Comparison of ENCODE assay signal across 10 cellular contexts in genomic region chr1:12345350-12346217, GRCh38.
DNase-seq lines count a peak whose midpoint lies in the region; ATAC-seq and TF ChIP-seq lines count a peak whose summit lies in the region.
"Had no signal": no experiment of that assay in that cellular context is flagged by ENCODE, and none has a peak within 500 bp of the region (broad histone marks: within the 10 kb centered on the region; RNA-seq: fewer than 3 reads in every experiment).

No MANE protein-coding gene starts in this region.

- H3K27me3 ChIP-seq in CD4-positive, alpha-beta memory T cell (ENCODE audit: insufficient read depth, low read length): no peaks in the 10 kb centered on the region
- no peaks in the 10 kb centered on the region for H3K27me3 ChIP-seq in MM.1S (replicated peaks; ENCODE audit: insufficient read depth, low read length)
- no peaks in the 10 kb centered on the region for H3K27me3 ChIP-seq in ascending aorta

- peak overlapping the region; percentile 90 to 98 (median 97) for H3K27ac Mint-ChIP-seq in CD4-positive, alpha-beta memory T cell
- H3K27ac Mint-ChIP-seq in nephron: peak overlapping the region; percentile 85 to 96 (median 88)
- H3K27ac Mint-ChIP-seq: endodermal cell had no signal

- POLR2A ChIA-PET in CD4-positive, alpha-beta memory T cell (lab: Charles Lee; ENCODE audit: partially characterized antibody): interaction anchor here (0.6 to 1.6 kb wide), 9 partner anchors 35 to 275 kb away, joined by 3 to 12 read pairs (median 4); no protein-coding TSS in a partner anchor

- TF ChIP-seq CTCF in MM.1S (IDR thresholded peaks at IDR 0.05; ENCODE audit: low read length) (no peak), ascending aorta (IDR thresholded peaks at IDR 0.05) (no peak), nephron (IDR thresholded peaks at IDR 0.05; ENCODE audit: unreplicated experiment in 3 of 3) (no peak)

- H3K9me3 ChIP-seq in CD4-positive, alpha-beta memory T cell (ENCODE audit: control insufficient read depth in 1 of 2, low read length in 2 of 2): no peaks in the 10 kb centered on the region
- H3K9me3 ChIP-seq in MM.1S (replicated peaks; ENCODE audit: insufficient read depth, low read length) (no peaks in the 10 kb centered on the region), ascending aorta (no peaks in the 10 kb centered on the region)

- H3K9me2 ChIP-seq in MM.1S (replicated peaks; ENCODE audit: insufficient read depth, low read length): no peaks in the 10 kb centered on the region

- H3K9ac ChIP-seq in MM.1S (ENCODE audit: low read length): no peak overlapping the region

- no peak for ATAC-seq in GM18873 (IDR thresholded peaks at IDR 0.05; ENCODE audit: low FRiP score, unreplicated experiment)
- ATAC-seq in GM18498 (IDR thresholded peaks at IDR 0.05; ENCODE audit: unreplicated experiment): no peak

- peak overlapping the region in 1 of 2 donors; percentile 1 for H3K4me3 ChIP-seq in CD4-positive, alpha-beta memory T cell (ENCODE audit: low read length in 2 of 2)
- H3K4me3 ChIP-seq in MM.1S (ENCODE audit: low read length) (no peak overlapping the region), ascending aorta (no peak overlapping the region)

- H3K4me3 Mint-ChIP-seq in CD4-positive, alpha-beta memory T cell: peak overlapping the region; percentile 78 to 91 (median 84)
- H3K4me3 Mint-ChIP-seq in nephron: no peak overlapping the region
- H3K4me3 Mint-ChIP-seq: endodermal cell had no signal

- peaks cover 11% of the 10 kb centered on the region for H3F3A ChIP-seq in MM.1S (ENCODE audit: insufficient read depth, low read length)

- H4K20me1 ChIP-seq in MM.1S (ENCODE audit: insufficient read depth, low read length): no peaks in the 10 kb centered on the region

- CTCF ChIA-PET in CD4-positive, alpha-beta memory T cell (lab: Charles Lee; ENCODE audit: partially characterized antibody): interaction anchor here (1.3 to 2.0 kb wide), 4 partner anchors 39 to 313 kb away, joined by 4 to 6 read pairs (median 5); no protein-coding TSS in a partner anchor

- H3K9me3 Mint-ChIP-seq in CD4-positive, alpha-beta memory T cell: peaks cover 0 to 10% (median 5%) of the 10 kb centered on the region in 8 donors
- peaks cover 14% of the 10 kb centered on the region for H3K9me3 Mint-ChIP-seq in nephron

- H3K79me2 ChIP-seq in MM.1S (ENCODE audit: low read length): no peaks in the 10 kb centered on the region

- H3K27me3 Mint-ChIP-seq in CD4-positive, alpha-beta memory T cell: no peaks in the 10 kb centered on the region
- H3K27me3 Mint-ChIP-seq in nephron (ENCODE audit: low read depth): no peaks in the 10 kb centered on the region

- H3K36me3 Mint-ChIP-seq in CD4-positive, alpha-beta memory T cell: peaks cover 58 to 68% of the 10 kb centered on the region in 2 donors
- peaks cover 72% of the 10 kb centered on the region for H3K36me3 Mint-ChIP-seq in nephron (ENCODE audit: low read depth)

- peak overlapping the region; percentile 51 for H3K27ac ChIP-seq in CD4-positive, alpha-beta memory T cell (ENCODE audit: low read depth, low read length)
- H3K27ac ChIP-seq in MM.1S (ENCODE audit: low read length) (peak overlapping the region; percentile 37; the same call in 1 of the 2 replicates), ascending aorta (peak overlapping the region; percentile 55 to 70)

- H3K4me2 ChIP-seq in MM.1S (ENCODE audit: low read depth, low read length): peak overlapping the region; percentile 61; the same call in 1 of the 2 replicates

- intact Hi-C loops in CD4-positive, alpha-beta memory T cell (cut with micrococcal nuclease): no loop called here
- intact Hi-C loops in ascending aorta (cut with DNase I): no loop called here

- peaks cover 43% of the 10 kb centered on the region for H3K4me1 ChIP-seq in CD4-positive, alpha-beta memory T cell (ENCODE audit: insufficient read depth, low read length)
- H3K4me1 ChIP-seq in MM.1S (ENCODE audit: low read length): peaks cover 26% of the 10 kb centered on the region
- H3K4me1 ChIP-seq in ascending aorta: peaks cover 0 to 16% of the 10 kb centered on the region in 2 donors

- peak; percentile 15 to 54 (median 30) for DNase-seq in CD4-positive, alpha-beta memory T cell
- no peak for DNase-seq in MM.1S
- no peak for DNase-seq in ascending aorta (ENCODE audit: low spot score in 2 of 2)
- DNase-seq in SHP77 (lab: John Stamatoyannopoulos, UW): no peak
- no peak for DNase-seq in AG08395 (ENCODE audit: low spot score)
- DNase-seq: endodermal cell, NCI-H1417 had no signal

- H2AFZ ChIP-seq in MM.1S (ENCODE audit: low read length): no peak overlapping the region

- peaks cover 43 to 56% (median 50%) of the 10 kb centered on the region in 4 donors for H3K4me1 Mint-ChIP-seq in CD4-positive, alpha-beta memory T cell
- peaks cover 44% of the 10 kb centered on the region for H3K4me1 Mint-ChIP-seq in nephron
- H3K4me1 Mint-ChIP-seq: endodermal cell had no signal

- H3K36me3 ChIP-seq in CD4-positive, alpha-beta memory T cell (ENCODE audit: insufficient read depth, low read length): peaks cover 29% of the 10 kb centered on the region
- no peaks in the 10 kb centered on the region for H3K36me3 ChIP-seq in MM.1S (replicated peaks; ENCODE audit: insufficient read depth, low read length)
- H3K36me3 ChIP-seq in ascending aorta: peaks cover 39 to 53% of the 10 kb centered on the region in 2 donors

Comparison
In these comparisons a context has a peak if more than half of its experiments do, and no peak if none do; other contexts are left out.
1. DNase-seq: peak in CD4-positive, alpha-beta memory T cell (5 of 5); none in MM.1S (single experiment), ascending aorta (0 of 2), SHP77 (0 of 2) and AG08395 (single experiment).
2. H3K4me3 Mint-ChIP-seq: peak in CD4-positive, alpha-beta memory T cell (8 of 8); none in nephron (0 of 3).
3. Peak in every context shown above with its lines, with median percentiles within 50 percentile points of each other: H3K27ac ChIP-seq.